In the genomic region with DNA sequence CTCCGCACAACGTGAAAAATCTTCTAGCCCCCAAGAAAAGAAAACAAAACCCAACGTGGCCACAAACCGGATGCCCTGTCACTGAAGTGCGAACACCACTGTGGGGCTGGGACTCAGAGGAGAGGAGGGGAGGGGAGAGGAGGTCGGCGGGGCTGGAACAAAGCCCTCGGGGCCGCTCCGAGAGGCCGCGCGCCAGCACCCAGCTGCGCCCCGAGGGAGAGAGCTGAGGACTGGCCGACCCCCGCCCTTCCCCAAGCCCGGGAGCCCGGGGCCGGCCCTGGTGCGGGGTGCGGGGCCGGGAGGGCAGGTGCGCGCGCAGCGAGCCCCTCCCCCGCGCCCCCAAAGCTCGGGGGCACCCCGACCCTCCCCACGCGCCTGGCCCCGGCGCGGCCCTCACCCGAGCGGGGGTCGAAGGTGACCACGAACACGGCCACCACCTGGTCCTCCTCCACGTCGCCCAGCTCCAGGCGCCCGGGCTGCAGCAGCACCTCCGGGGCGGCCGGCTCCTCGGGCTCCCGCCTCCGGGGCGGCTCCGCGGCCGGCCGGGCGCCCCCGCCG, we compare ENCODE assay signal across 8 cellular contexts. TPM values are rescaled to one million over a fixed set of nuclear protein-coding genes. Genes with fewer than 3 reads are reported as not detected.
A peak's percentile ranks its signal among the peaks of the same experiment; 100 is the strongest.
DNase-seq lines count a peak whose midpoint lies in the region; ATAC-seq, FAIRE-seq and TF ChIP-seq lines count a peak whose summit lies in the region.

No MANE protein-coding gene starts in this region.

- DNase-seq in AG04450 (ENCODE audit: low read depth, low spot score): no peak
- DNase-seq in OCI-LY7 (ENCODE audit: low spot score): peak; percentile 67
- DNase-seq in activated T-helper 1 cell treated with anti-CD3 and anti-CD28 coated beads, Interleukin-2, amount 50 U/mL, for 16 hours (ENCODE audit: low read depth in 1 of 2, low spot score in 1 of 2): peak; percentile 41 to 58
- DNase-seq in frontal cortex (ENCODE audit: low spot score in 2 of 2): peak; percentile 47 to 68
- DNase-seq in osteoblast (ENCODE audit: insufficient read length, low spot score, missing footprints): peak; percentile 90
- peak; percentile 56 to 64 for DNase-seq in thyroid gland

- H4K20me1 ChIP-seq in OCI-LY7 (ENCODE audit: insufficient read depth, low read length): no peaks in the 10 kb centered on the region; the same call in 1 of the 2 replicates
- H4K20me1 ChIP-seq in osteoblast (ENCODE audit: insufficient read depth, low read length): peaks cover 9% of the 10 kb centered on the region

- peak; percentile 79 for ATAC-seq in HG03039 (IDR thresholded peaks at IDR 0.05; ENCODE audit: unreplicated experiment)

- BruUV-seq in OCI-LY7 (replicated peaks; lab: Mats Ljungman, UMichigan): no TSS peak

- H3K4me2 ChIP-seq in OCI-LY7 (ENCODE audit: low read length) (peak overlapping the region; percentile 82), osteoblast (ENCODE audit: insufficient read depth, low read length) (peak overlapping the region; percentile 57)

- H3K4me1 ChIP-seq in OCI-LY7 (ENCODE audit: insufficient read depth, low read length, poor library complexity, severe bottlenecking): peaks cover 9% of the 10 kb centered on the region
- peaks cover 23% of the 10 kb centered on the region for H3K4me1 ChIP-seq in osteoblast (ENCODE audit: insufficient read depth, low read length)
- H3K4me1 ChIP-seq in thyroid gland: peaks cover 7 to 30% of the 10 kb centered on the region in 2 donors

- H3K9me3 ChIP-seq in AG04450 (ENCODE audit: control insufficient read depth, insufficient read depth, low read length): no peaks in the 10 kb centered on the region
- no peaks in the 10 kb centered on the region for H3K9me3 ChIP-seq in OCI-LY7 (ENCODE audit: low read length)
- H3K9me3 ChIP-seq in osteoblast (ENCODE audit: low read depth, low read length): no peaks in the 10 kb centered on the region
- H3K9me3 ChIP-seq in thyroid gland: no peaks in the 10 kb centered on the region

- no peak for FAIRE-seq in frontal cortex (lab: Jason Lieb, UNC)

- TF ChIP-seq CTCF in AG04450 (IDR thresholded peaks at IDR 0.05; ENCODE audit: low read depth, low read length): no peak
- no peak for TF ChIP-seq CTCF in OCI-LY7 (conservative IDR thresholded peaks at IDR 0.05; ENCODE audit: low read length)
- TF ChIP-seq CTCF in osteoblast (IDR thresholded peaks at IDR 0.05; ENCODE audit: extremely low read depth, low read depth, low read length): no peak
- TF ChIP-seq CTCF in thyroid gland (IDR thresholded peaks at IDR 0.05): no peak

- WGBS in thyroid gland, 2 donors: 0% methylated on average over 5 to 15 of the region's 59 CpGs

- peak overlapping the region; percentile 75 for H2AFZ ChIP-seq in OCI-LY7 (ENCODE audit: low read length)
- peak overlapping the region; percentile 71 for H2AFZ ChIP-seq in osteoblast (ENCODE audit: low read length)

- no peak overlapping the region for H3K27ac ChIP-seq in AG04450 (ENCODE audit: low read depth, low read length)
- no peak overlapping the region for H3K27ac ChIP-seq in OCI-LY7 (ENCODE audit: low read depth, low read length, poor library complexity, severe bottlenecking)
- no peak overlapping the region for H3K27ac ChIP-seq in osteoblast (ENCODE audit: low read depth, low read length)
- peak overlapping the region; percentile 75 to 90 (median 78) for H3K27ac ChIP-seq in thyroid gland

- H3K4me3 ChIP-seq in AG04450 (ENCODE audit: low read depth, low read length) (peak overlapping the region; percentile 77), OCI-LY7 (ENCODE audit: low read depth, low read length, poor library complexity, severe bottlenecking) (peak overlapping the region; percentile 76), osteoblast (ENCODE audit: insufficient read depth, low read length) (peak overlapping the region; percentile 79), thyroid gland (replicated peaks in 1 of 3) (peak overlapping the region in 2 of 3 donors; percentile 75 to 91)

- H3K27me3 ChIP-seq in AG04450 (ENCODE audit: control insufficient read depth, insufficient read depth, low read length): peaks cover 5% of the 10 kb centered on the region
- no peaks in the 10 kb centered on the region for H3K27me3 ChIP-seq in osteoblast (ENCODE audit: insufficient read depth, low read length)
- H3K27me3 ChIP-seq in thyroid gland: no peaks in the 10 kb centered on the region

- POLR2A ChIA-PET in AG04450 (lab: Yijun Ruan, JAX): no interaction called here
- POLR2A ChIA-PET in OCI-LY7 (lab: Charles Lee): interaction anchor here (1.3 to 1.7 kb wide), 2 partner anchors 35 to 36 kb away, joined by 4 to 7 read pairs; a partner anchor contains a TSS

- no peaks in the 10 kb centered on the region for H3K36me3 ChIP-seq in OCI-LY7 (ENCODE audit: insufficient read depth, low read length)
- H3K36me3 ChIP-seq in osteoblast (ENCODE audit: insufficient read depth, low read length): no peaks in the 10 kb centered on the region
- no peaks in the 10 kb centered on the region for H3K36me3 ChIP-seq in thyroid gland

- no peaks in the 10 kb centered on the region for H3K9me2 ChIP-seq in OCI-LY7 (ENCODE audit: insufficient read depth, low read length)

- intact Hi-C loops in OCI-LY7 (cut with micrococcal nuclease; ENCODE audit: unreplicated experiment): loop anchor here (1.0 kb wide), 1 partner anchor 37 kb away; a partner anchor contains a TSS
- intact Hi-C loops in thyroid gland (cut with DNase I): loop anchor here (5.0 kb wide), 1 partner anchor 34 kb away; no protein-coding TSS in a partner anchor

- CTCF ChIA-PET in AG04450 (lab: Charles Lee): interaction anchor here (0.8 to 1.8 kb wide), 4 partner anchors 37 to 168 kb away, joined by 3 to 6 read pairs (median 4); a partner anchor contains a TSS
- CTCF ChIA-PET in OCI-LY7 (lab: Charles Lee; ENCODE audit: unreplicated experiment): no interaction called here

- TF ChIP-seq POLR2A in GM18526 (IDR thresholded peaks at IDR 0.05; ENCODE audit: extremely low read depth, insufficient read length) (peak; percentile 31), thyroid gland (IDR thresholded peaks at IDR 0.05) (peak in 1 of 2 donors; percentile 1)

- H3K79me2 ChIP-seq in OCI-LY7 (ENCODE audit: insufficient read depth, low read depth, low read length) (no peaks in the 10 kb centered on the region), osteoblast (ENCODE audit: insufficient read depth, low read length) (peaks cover 3% of the 10 kb centered on the region)

RNA-seq across cellular contexts. Expression of a gene that starts 0.4 kb away (rescaled TPM):
- 4.9 and 5.3 TPM in 2 replicates for polyA plus RNA-seq in AG04450 (2011; rRNA removed)
- polyA minus RNA-seq in AG04450 (2011; rRNA and poly(A)+ RNA removed): 8.3 and 8.4 TPM in 2 replicates
- total RNA-seq in OCI-LY7 (2014; rRNA removed; shearing (Covaris generic)): 3.8 and 4.9 TPM in 2 replicates
- total RNA-seq in OCI-LY7 (2022) (9.7 and 9.9 TPM in 2 replicates), frontal cortex (32.6 TPM), osteoblast (7.6 and 8.0 TPM in 2 replicates), thyroid gland (10 to 100 TPM; 34.1 to 57.5 (median 45.3) TPM)

RNA-seq across cellular contexts. Expression of a gene that starts 6.6 kb away (rescaled TPM):
- not detected in 2 replicates for polyA plus RNA-seq in AG04450 (2011; rRNA removed)
- not detected in 2 replicates for polyA minus RNA-seq in AG04450 (2011; rRNA and poly(A)+ RNA removed)
- not detected in 2 replicates for total RNA-seq in OCI-LY7 (2014; rRNA removed; shearing (Covaris generic))
- total RNA-seq in OCI-LY7 (2022) (not detected in 2 replicates), frontal cortex (under 0.01 TPM), osteoblast (not detected in 2 replicates), thyroid gland (under 1 TPM in 1 of 4 donors, not detected in 3; 0.79 TPM)

RNA-seq across cellular contexts. Expression of a gene that starts 36.6 kb away (rescaled TPM):
- 152 and 212 TPM in 2 replicates for polyA plus RNA-seq in AG04450 (2011; rRNA removed)
- polyA minus RNA-seq in AG04450 (2011; rRNA and poly(A)+ RNA removed): 26.7 and 41.0 TPM in 2 replicates
- total RNA-seq in OCI-LY7 (2014; rRNA removed; shearing (Covaris generic)): 177 and 235 TPM in 2 replicates
- total RNA-seq in OCI-LY7 (2022) (157 and 178 TPM in 2 replicates), frontal cortex (77.5 TPM), osteoblast (88.3 and 96.4 TPM in 2 replicates), thyroid gland (100 to 1,000 TPM; 112 to 146 (median 129) TPM)

Comparison
In these comparisons a context has a peak if more than half of its experiments do, and no peak if none do; other contexts are left out.
1. H3K27ac ChIP-seq: peak in thyroid gland (3 of 3); none in AG04450 (single experiment), OCI-LY7 (single experiment) and osteoblast (single experiment).
2. Peak in every context shown above with its lines, with median percentiles within 50 percentile points of each other: H3K4me3 ChIP-seq.